In the genomic region with DNA sequence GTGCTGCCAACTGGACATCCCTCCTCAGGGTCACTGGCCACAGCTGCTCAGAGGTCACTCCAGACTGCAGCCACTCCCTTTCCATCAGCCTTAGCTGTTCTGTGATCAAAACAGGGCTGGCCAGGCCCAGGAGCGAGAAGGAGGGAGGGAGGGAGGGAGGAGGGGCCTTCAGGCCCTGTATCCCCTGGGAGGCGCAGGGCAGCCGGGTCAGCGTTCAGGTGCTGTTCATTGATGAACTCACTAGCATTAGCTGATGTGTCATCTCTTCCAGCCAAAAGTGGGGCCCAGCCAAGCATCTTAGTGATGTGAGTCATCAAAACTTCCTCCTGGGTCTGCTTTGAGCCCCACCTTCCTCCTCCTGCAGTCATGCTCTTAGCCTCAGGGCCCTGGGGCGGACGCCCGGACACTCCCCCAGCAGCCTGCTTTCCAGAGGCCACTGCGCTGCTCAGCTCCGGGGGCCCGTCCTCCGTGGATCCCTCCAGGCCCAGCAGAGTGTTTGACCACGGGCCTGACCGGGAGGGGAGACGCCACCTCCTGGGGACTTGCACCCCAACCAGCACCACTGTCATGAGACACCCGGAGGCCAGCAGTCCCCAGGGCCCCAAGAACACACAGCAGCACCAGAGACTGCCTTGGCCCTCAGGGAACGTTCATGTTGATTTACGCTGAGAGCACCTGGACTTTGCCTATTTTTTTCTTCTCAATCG, we compare ENCODE assay signal across 8 cellular contexts.
DNase-seq lines count a peak whose midpoint lies in the region; ATAC-seq, FAIRE-seq and TF ChIP-seq lines count a peak whose summit lies in the region.

No MANE protein-coding gene starts in this region.

- TF ChIP-seq RAD21 in HepG2 (CRISPR knock-in tag; IDR thresholded peaks at IDR 0.05), result no peak

- peak overlapping the region; percentile 89 for H3K27ac Mint-ChIP-seq in astrocyte (ENCODE audit: unreplicated experiment)

- in situ Hi-C loops in HepG2 (cut with HindIII; ENCODE audit: extremely low pct_ligation_motif_present, low pct_unique_long_range_greater_than_20kb), result no loop called here

- H3K27me3 Mint-ChIP-seq in astrocyte (ENCODE audit: low read depth, unreplicated experiment), result peaks cover 11% of the 10 kb centered on the region

- ATAC-seq in HG02588 (IDR thresholded peaks at IDR 0.05; ENCODE audit: unreplicated experiment), result peak; percentile 61
- peak; percentile 93 for ATAC-seq in RWPE2 (ENCODE audit: low read depth)
- ATAC-seq in HepG2, result peak; percentile 53

- FAIRE-seq in astrocyte (lab: Jason Lieb, UNC) (peak; percentile 93), HepG2 (lab: Jason Lieb, UNC) (no peak)

- WGBS in HepG2 (ENCODE audit: low lambda C conversion rate), result 11% methylated on average over 3 of the region's 18 CpGs
- 60 to 70% (median 61%) methylated on average over 17 to 18 of the region's 18 CpGs for WGBS in spleen, 5 donors

- CTCF ChIA-PET in HepG2 (lab: Yijun Ruan, JAX; ENCODE audit: low intra/inter-chr PET ratio, low total read pairs), result no interaction called here

- H3K4me3 ChIP-seq in RWPE2 (ENCODE audit: severe bottlenecking) (no peak overlapping the region), astrocyte (ENCODE audit: insufficient read depth, low read depth, low read length) (peak overlapping the region; percentile 7), HepG2 (replicated peaks in 1 of 3; ENCODE audit: insufficient read depth in 1 of 3, low read depth in 2 of 3, low read length in 3 of 3) (no peak overlapping the region), spleen (no peak overlapping the region)

- no peaks in the 10 kb centered on the region for H3K36me3 Mint-ChIP-seq in astrocyte (ENCODE audit: low read depth, unreplicated experiment)

- POLR2A ChIA-PET in HepG2 (lab: Yijun Ruan, JAX), result no interaction called here

- H3K79me2 ChIP-seq in astrocyte (ENCODE audit: insufficient read depth, low read length) (no peaks in the 10 kb centered on the region), HepG2 (ENCODE audit: insufficient read depth, low read length) (no peaks in the 10 kb centered on the region)

- H3K4me2 ChIP-seq in astrocyte (ENCODE audit: low read length), result peak overlapping the region; percentile 64
- no peak overlapping the region for H3K4me2 ChIP-seq in HepG2 (ENCODE audit: low read depth, low read length)

- intact Hi-C loops in HepG2 (cut with micrococcal nuclease; ENCODE audit: unreplicated experiment), result loop anchor here (1.0 kb wide), 1 partner anchor 10 kb away; no protein-coding TSS in a partner anchor
- intact Hi-C loops in spleen (cut with DNase I; ENCODE audit: low total_unique reads), result no loop called here

- peak overlapping the region; percentile 62 for H3K9ac ChIP-seq in astrocyte (ENCODE audit: low read length)
- no peak overlapping the region for H3K9ac ChIP-seq in HepG2 (ENCODE audit: insufficient read depth, low read depth, low read length)

- H3K36me3 ChIP-seq in RWPE2 (ENCODE audit: low read depth) (no peaks in the 10 kb centered on the region), astrocyte (ENCODE audit: insufficient read depth, low read length) (no peaks in the 10 kb centered on the region), HepG2 (replicated peaks in 1 of 2; ENCODE audit: control insufficient read depth in 1 of 2, insufficient read depth in 2 of 2, low read length in 2 of 2) (no peaks in the 10 kb centered on the region), spleen (no peaks in the 10 kb centered on the region)

- DNase-seq in ELR (ENCODE audit: low read depth) (peak; percentile 100), RWPE2 (ENCODE audit: low spot score) (peak; percentile 98), astrocyte (ENCODE audit: low read depth) (peak; percentile 94), HepG2 (ENCODE audit: low spot score) (no peak), spleen (no peak), NCI-H2107 treated with DMSO at 0.1 percent for 48 hours (lab: John Stamatoyannopoulos, UW; ENCODE audit: unreplicated experiment) (no peak)
- peak; percentile 7 for DNase-seq in stimulated activated CD8-positive, alpha-beta memory T cell treated with anti-CD3 and anti-CD28 coated beads, Interleukin-15, amount 100 ng/mL, for 24 hours (ENCODE audit: low read depth)

- H3K9me3 ChIP-seq in RWPE2 (ENCODE audit: severe bottlenecking) (no peaks in the 10 kb centered on the region), astrocyte (ENCODE audit: insufficient read depth, low read depth, low read length) (no peaks in the 10 kb centered on the region), HepG2 (ENCODE audit: low read length) (no peaks in the 10 kb centered on the region), spleen (no peaks in the 10 kb centered on the region)

- H3K27me3 ChIP-seq in RWPE2 (ENCODE audit: insufficient read depth, poor library complexity, severe bottlenecking) (no peaks in the 10 kb centered on the region), astrocyte (ENCODE audit: insufficient read depth, low read length) (no peaks in the 10 kb centered on the region), HepG2 (ENCODE audit: control insufficient read depth in 1 of 2, insufficient read depth in 2 of 2, low read length in 2 of 2) (peaks cover 0 to 25% of the 10 kb centered on the region in 2 experiments; a peak in 3 of 5 replicates), spleen (replicated peaks in 1 of 7) (no peaks in the 10 kb centered on the region)

- peak overlapping the region; percentile 59 for H3K27ac ChIP-seq in RWPE2 (ENCODE audit: poor library complexity, severe bottlenecking)
- H3K27ac ChIP-seq in astrocyte (ENCODE audit: low read depth, low read length), result peak overlapping the region; percentile 57
- no peak overlapping the region for H3K27ac ChIP-seq in HepG2 (ENCODE audit: extremely low read length, insufficient read depth, low read length)
- no peak overlapping the region for H3K27ac ChIP-seq in spleen

- no peaks in the 10 kb centered on the region for H4K20me1 ChIP-seq in astrocyte (ENCODE audit: insufficient read depth, low read length)
- no peaks in the 10 kb centered on the region for H4K20me1 ChIP-seq in HepG2 (ENCODE audit: insufficient read depth, low read length)

- TF ChIP-seq EP300 in HepG2 (IDR thresholded peaks at IDR 0.05; ENCODE audit: low read depth in 2 of 2, low read length in 2 of 2), result no peak
- no peak for TF ChIP-seq EP300 in HepG2 (CRISPR knock-in tag; IDR thresholded peaks at IDR 0.05; ENCODE audit: borderline replicate concordance)

- H3K4me1 ChIP-seq in RWPE2 (ENCODE audit: insufficient read depth, poor library complexity, severe bottlenecking) (peaks cover 16% of the 10 kb centered on the region), astrocyte (ENCODE audit: insufficient read depth, low read length) (peaks cover 27% of the 10 kb centered on the region), HepG2 (ENCODE audit: insufficient read depth, low read length) (0 out of 2 replicates have a peak, but pooled peaks cover 9% of the 10 kb centered on the region), spleen (peaks cover 4 to 38% (median 23%) of the 10 kb centered on the region in 6 donors)

- H2AFZ ChIP-seq in astrocyte (ENCODE audit: low read depth, low read length) (peak overlapping the region; percentile 50), HepG2 (ENCODE audit: low read length) (no peak overlapping the region)

- H3K9me3 Mint-ChIP-seq in astrocyte (ENCODE audit: unreplicated experiment), result no peaks in the 10 kb centered on the region

- no TSS peak for BruUV-seq in HepG2 (replicated peaks; lab: Mats Ljungman, UMichigan)

- TF ChIP-seq CTCF in RWPE2 (IDR thresholded peaks at IDR 0.05; ENCODE audit: poor library complexity, severe bottlenecking) (no peak), astrocyte (IDR thresholded peaks at IDR 0.05; ENCODE audit: insufficient read depth, low read depth, low read length) (no peak), HepG2 (CRISPR knock-in tag; IDR thresholded peaks at IDR 0.05) (no peak), spleen (IDR thresholded peaks at IDR 0.05 in 8 of 11, conservative IDR thresholded peaks at IDR 0.05 in 3 of 11) (no peak)

- no peak for TF ChIP-seq POLR2A in HepG2 (IDR thresholded peaks at IDR 0.05; ENCODE audit: insufficient read depth in 1 of 2, low read depth in 2 of 2, low read length in 2 of 2)
- no peak for TF ChIP-seq POLR2A in spleen (IDR thresholded peaks at IDR 0.05)

- H3K4me3 Mint-ChIP-seq in astrocyte (ENCODE audit: unreplicated experiment), result no peak overlapping the region

- H3K4me1 Mint-ChIP-seq in astrocyte (ENCODE audit: low read depth, unreplicated experiment), result peaks cover 18% of the 10 kb centered on the region

TF ChIP-seq in HepG2, 621 proteins besides CTCF, POLR2A, EP300 and RAD21:
- TF ChIP-seq ZNF768 (CRISPR knock-in tag; IDR thresholded peaks at IDR 0.05), result peak; percentile 88
- TF ChIP-seq, protein P1, sequence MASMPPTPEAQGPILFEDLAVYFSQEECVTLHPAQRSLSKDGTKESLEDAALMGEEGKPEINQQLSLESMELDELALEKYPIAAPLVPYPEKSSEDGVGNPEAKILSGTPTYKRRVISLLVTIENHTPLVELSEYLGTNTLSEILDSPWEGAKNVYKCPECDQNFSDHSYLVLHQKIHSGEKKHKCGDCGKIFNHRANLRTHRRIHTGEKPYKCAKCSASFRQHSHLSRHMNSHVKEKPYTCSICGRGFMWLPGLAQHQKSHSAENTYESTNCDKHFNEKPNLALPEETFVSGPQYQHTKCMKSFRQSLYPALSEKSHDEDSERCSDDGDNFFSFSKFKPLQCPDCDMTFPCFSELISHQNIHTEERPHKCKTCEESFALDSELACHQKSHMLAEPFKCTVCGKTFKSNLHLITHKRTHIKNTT (CRISPR knock-in tag; IDR thresholded peaks at IDR 0.05), result no peak

Comparison
In these comparisons a context has a peak if more than half of its experiments do, and no peak if none do; other contexts are left out.
1. DNase-seq: peak in ELR (single experiment), RWPE2 (single experiment), astrocyte (single experiment) and stimulated activated CD8-positive, alpha-beta memory T cell treated with anti-CD3 and anti-CD28 coated beads, Interleukin-15, amount 100 ng/mL, for 24 hours (single experiment); none in HepG2 (single experiment), spleen (single experiment) and NCI-H2107 treated with DMSO at 0.1 percent for 48 hours (single experiment).
2. H3K27ac ChIP-seq: peak in RWPE2 (single experiment) and astrocyte (single experiment); none in HepG2 (single experiment) and spleen (0 of 8).
3. Peak in every context shown above with its lines, with median percentiles within 50 percentile points of each other: ATAC-seq.